23 cellular contexts compared by ENCODE assay signal in the genomic region with DNA sequence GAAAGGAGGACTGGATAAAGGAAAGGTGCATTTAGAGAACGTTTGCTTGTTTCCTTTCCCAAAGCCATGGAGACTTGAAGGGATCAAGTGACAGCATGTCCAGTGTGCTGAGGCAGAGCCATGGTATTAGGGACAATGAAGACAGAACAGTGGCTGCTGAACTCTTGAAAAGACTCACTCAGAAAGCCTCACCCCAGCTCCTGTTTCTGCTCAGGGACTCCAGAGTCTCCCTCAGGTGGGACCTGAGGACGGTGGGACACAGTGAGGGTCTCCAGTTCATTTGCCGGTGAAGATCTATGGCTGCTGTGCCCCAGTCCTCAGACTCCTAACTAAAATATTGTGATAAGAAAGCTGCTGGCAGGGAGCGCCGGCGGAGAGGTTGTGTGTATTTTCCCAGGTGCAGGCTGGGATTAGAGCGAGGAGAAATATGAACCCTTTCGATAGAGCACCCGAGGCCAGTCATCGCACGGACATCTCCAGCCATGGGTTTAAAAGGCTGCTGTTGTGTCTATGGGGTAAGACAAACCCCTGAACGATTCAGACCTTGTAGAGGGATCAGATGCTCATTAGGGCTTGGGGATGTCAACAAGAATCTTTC.
"Had no signal": no experiment of that assay in that cellular context is flagged by ENCODE, and none has a peak within 500 bp of the region (broad histone marks: within the 10 kb centered on the region; RNA-seq: fewer than 3 reads in every experiment).

No MANE protein-coding gene starts in this region.

- H3K27ac Mint-ChIP-seq: activated B cell treated with CpG ODN at 0.5 μM for 24 hours; activated naive CD8-positive, alpha-beta T cell; activated T-helper 2 cell treated with anti-CD3 and anti-CD28 coated beads, Interferon-gamma antibody, Interleukin-2, Interleukin-4, amounts not matched to agents 10 μg/mL and 5 μg/mL and 100 μg/mL, durations not matched to agents 14 hours and 24 hours and 36 hours; naive thymus-derived CD4-positive, alpha-beta T cell; stimulated activated naive CD8-positive, alpha-beta T cell treated with anti-CD3 and anti-CD28 coated beads, Interleukin-15, Interleukin-2, amounts not matched to agents 100 ng/mL and 50 ng/mL, for 24 hours had no signal

- H3K9me3 Mint-ChIP-seq: activated B cell treated with CpG ODN at 0.5 μM for 24 hours; activated T-cell treated with anti-CD3 and anti-CD28 coated beads, Interleukin-2, amount 50 U/mL, for 4 hours; activated T-helper 2 cell treated with anti-CD3 and anti-CD28 coated beads, Interferon-gamma antibody, Interleukin-2, Interleukin-4, amounts not matched to agents 10 μg/mL and 5 μg/mL and 100 μg/mL, durations not matched to agents 14 hours and 24 hours and 36 hours; stimulated activated naive CD8-positive, alpha-beta T cell treated with anti-CD3 and anti-CD28 coated beads, Interleukin-15, Interleukin-2, amounts not matched to agents 100 ng/mL and 50 ng/mL, for 24 hours had no signal

- H3K4me3 Mint-ChIP-seq: activated B cell treated with CpG ODN at 0.5 μM for 24 hours; activated naive CD8-positive, alpha-beta T cell; activated T-cell treated with anti-CD3 and anti-CD28 coated beads, Interleukin-2, amount 50 U/mL, for 4 hours; naive thymus-derived CD4-positive, alpha-beta T cell; stimulated activated naive CD8-positive, alpha-beta T cell treated with anti-CD3 and anti-CD28 coated beads, Interleukin-15, Interleukin-2, amounts not matched to agents 100 ng/mL and 50 ng/mL, for 24 hours had no signal

- DNase-seq: activated B cell treated with CpG ODN at 0.5 μM for 24 hours; activated CD4-positive, alpha-beta T cell treated with anti-CD3 and anti-CD28 coated beads for 4 hours; activated CD4-positive, alpha-beta T cell treated with anti-CD3 and anti-CD28 coated beads, Interleukin-2, amount 50 U/mL, for 48 hours; activated CD8-positive, alpha-beta memory T cell treated with anti-CD3 and anti-CD28 coated beads, Interleukin-2, amount 50 U/mL, for 48 hours; activated naive CD4-positive, alpha-beta T cell; activated T-cell treated with anti-CD3 and anti-CD28 coated beads, Interleukin-2, amount 50 U/mL, for 4 hours; adrenal gland; brain microvascular endothelial cell; caudate nucleus; dermis blood vessel endothelial cell; effector CD8-positive, alpha-beta T cell; erythroblast; foreskin fibroblast; heart right ventricle; left colon; naive thymus-derived CD4-positive, alpha-beta T cell; right lobe of liver; stimulated activated CD4-positive, alpha-beta T cell treated with anti-CD3 and anti-CD28 coated beads, Interleukin-1b, Interleukin-23, amount 100 ng/mL, for 48 hours; substantia nigra; thyroid gland had no signal

- ATAC-seq: activated T-cell treated with anti-CD3 and anti-CD28 coated beads, Interleukin-2, amount 50 U/mL, for 4 hours; left colon; naive thymus-derived CD4-positive, alpha-beta T cell; right lobe of liver had no signal

- H3K36me3 Mint-ChIP-seq: activated naive CD8-positive, alpha-beta T cell had no signal
